Comparison of ENCODE assay signal across 10 cellular contexts in the genomic region with DNA sequence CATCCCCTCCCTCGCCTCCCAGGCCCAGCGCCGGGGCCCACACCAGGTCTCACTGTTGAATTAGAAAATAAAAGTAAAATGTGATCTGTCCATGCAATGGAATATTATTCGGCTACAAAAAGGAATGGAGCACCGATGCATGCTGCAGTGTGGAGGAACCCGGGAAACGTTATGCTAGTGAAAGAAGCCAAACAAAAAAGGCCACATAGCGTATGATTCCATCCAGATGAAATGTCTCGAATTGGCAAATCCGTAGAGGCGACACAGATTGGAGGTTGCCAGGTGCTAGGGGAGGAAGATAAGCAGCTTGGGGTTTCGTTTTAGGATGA. TPM values are rescaled to one million over a fixed set of nuclear protein-coding genes. Genes with fewer than 3 reads are reported as not detected.
DNase-seq lines count a peak whose midpoint lies in the region; ATAC-seq and TF ChIP-seq lines count a peak whose summit lies in the region.
"Had no signal": no experiment of that assay in that cellular context is flagged by ENCODE, and none has a peak within 500 bp of the region (broad histone marks: within the 10 kb centered on the region; RNA-seq: fewer than 3 reads in every experiment).

No MANE protein-coding gene starts in this region.

- H3K27me3 ChIP-seq in SJSA1 (replicated peaks) = no peaks in the 10 kb centered on the region
- no peaks in the 10 kb centered on the region for H3K27me3 ChIP-seq in fibroblast of lung (ENCODE audit: control insufficient read depth, insufficient read depth, low read length)
- no peaks in the 10 kb centered on the region for H3K27me3 ChIP-seq in sigmoid colon

- TF ChIP-seq CTCF in fibroblast of lung (conservative IDR thresholded peaks at IDR 0.05 in 1 of 2, IDR thresholded peaks at IDR 0.05 in 1 of 2; ENCODE audit: low read depth in 1 of 2, low read length in 2 of 2) (no peak), sigmoid colon (IDR thresholded peaks at IDR 0.05) (no peak)

- peak overlapping the region; percentile 88 for H3K4me2 ChIP-seq in fibroblast of lung (ENCODE audit: extremely low read depth, insufficient read depth, low read length)

- TF ChIP-seq EP300 in sigmoid colon (IDR thresholded peaks at IDR 0.05) = no peak

- no peaks in the 10 kb centered on the region for H3K9me3 ChIP-seq in ES-I3 (ENCODE audit: control insufficient read depth, insufficient read depth, low read length)
- H3K9me3 ChIP-seq in SJSA1 (replicated peaks) = no peaks in the 10 kb centered on the region
- no peaks in the 10 kb centered on the region for H3K9me3 ChIP-seq in fibroblast of lung (ENCODE audit: control insufficient read depth, insufficient read depth, low read depth, low read length)
- no peaks in the 10 kb centered on the region for H3K9me3 ChIP-seq in sigmoid colon

- H3K4me1 ChIP-seq in ES-I3 (ENCODE audit: insufficient read depth, low read length) (peaks cover 8% of the 10 kb centered on the region; the same call in 1 of the 2 replicates), SJSA1 (replicated peaks) (peaks cover 40% of the 10 kb centered on the region), fibroblast of lung (ENCODE audit: control insufficient read depth, extremely low read depth, insufficient read depth, low read length) (peaks cover 18% of the 10 kb centered on the region), sigmoid colon (peaks cover 0 to 42% (median 35%) of the 10 kb centered on the region in 4 donors)

- no peak overlapping the region for H2AFZ ChIP-seq in fibroblast of lung (ENCODE audit: low read length)

- no peaks in the 10 kb centered on the region for H4K20me1 ChIP-seq in fibroblast of lung (ENCODE audit: control insufficient read depth, extremely low read depth, insufficient read depth, low read length)

- peak overlapping the region; percentile 75 for H3K27ac ChIP-seq in SJSA1
- H3K27ac ChIP-seq in fibroblast of lung (ENCODE audit: insufficient read depth, low read length) = peak overlapping the region; percentile 77
- peak overlapping the region; percentile 78 to 88 (median 84) for H3K27ac ChIP-seq in sigmoid colon

- no peak for ATAC-seq in HG02885 (IDR thresholded peaks at IDR 0.05; ENCODE audit: poor library complexity, unreplicated experiment)

- DNase-seq in SJSA1 (ENCODE audit: low read depth in 1 of 2, low spot score in 2 of 2) = no peak
- DNase-seq in fibroblast of lung (ENCODE audit: low read depth in 2 of 2) = no peak
- DNase-seq in sigmoid colon = no peak
- no peak for DNase-seq in NCI-H1048 (lab: John Stamatoyannopoulos, UW)
- no peak for DNase-seq in HK-2 (ENCODE audit: unreplicated experiment)
- no peak for DNase-seq in T1000 (lab: John Stamatoyannopoulos, UW)
- DNase-seq: activated naive CD4-positive, alpha-beta T cell treated with anti-CD3 and anti-CD28 coated beads, Interleukin-2, amount 50 U/mL, for 16 hours; NK-92 treated with Interleukin-12 subunit alpha and Interleukin-12 subunit beta, amount 100 ng/mL, for 24 hours had no signal

- H3K4me3 ChIP-seq in SJSA1 (peak overlapping the region; percentile 73; the same call in 1 of the 2 replicates), fibroblast of lung (replicated peaks in 1 of 4; ENCODE audit: control extremely low read depth in 1 of 4, insufficient read depth in 1 of 4, low read depth in 3 of 4, low read length in 4 of 4) (peak overlapping the region; percentile 34 to 62 (median 44)), sigmoid colon (peak overlapping the region in 3 of 4 donors; percentile 61 to 75 (median 65))

- H3K36me3 ChIP-seq in ES-I3 (ENCODE audit: insufficient read depth, low read length) (no peaks in the 10 kb centered on the region), SJSA1 (peaks cover 24% of the 10 kb centered on the region), fibroblast of lung (ENCODE audit: control insufficient read depth, insufficient read depth, low read length) (peaks cover 6% of the 10 kb centered on the region), sigmoid colon (no peaks in the 10 kb centered on the region)

- WGBS in sigmoid colon, 2 donors = 87 to 92% methylated on average over 12 of the region's 12 CpGs

- intact Hi-C loops in sigmoid colon (cut with DNase I) = loop anchor here (2.0 to 5.0 kb wide), 4 partner anchors 65 to 425 kb away; no protein-coding TSS in a partner anchor

- peaks cover 30% of the 10 kb centered on the region for H3K79me2 ChIP-seq in fibroblast of lung (ENCODE audit: control insufficient read depth, insufficient read depth, low read length)

- TF ChIP-seq POLR2A in sigmoid colon (IDR thresholded peaks at IDR 0.05) = no peak

- peak overlapping the region; percentile 86; the same call in 1 of the 2 replicates for H3K9ac ChIP-seq in ES-I3 (ENCODE audit: low read depth, low read length)
- H3K9ac ChIP-seq in fibroblast of lung (ENCODE audit: insufficient read depth, low read length) = no peak overlapping the region

RNA-seq across cellular contexts. Expression of gene ADCY9, which starts 1.0 kb away (rescaled TPM):
- total RNA-seq in SJSA1 (2014; rRNA removed; shearing (Covaris generic)) = 17.4 and 29.8 TPM in 2 replicates
- 21.6 and 37.0 TPM in 2 replicates for total RNA-seq in fibroblast of lung
- 21.1 and 22.1 TPM in 2 replicates for polyA plus RNA-seq in fibroblast of lung
- 18.0 and 23.8 TPM in 2 replicates for polyA plus RNA-seq in fibroblast of lung (2012)
- 66.0 and 80.8 TPM in 2 replicates for polyA minus RNA-seq in fibroblast of lung (ENCODE audit: low replicate concordance)
- 10 to 100 TPM; 12.5 to 28.0 (median 13.8) TPM for total RNA-seq in sigmoid colon
- 10 to 100 TPM in 1 of 3 donors, 1 to 10 TPM in 2; 1.8 to 11.9 (median 2.8) TPM for polyA plus RNA-seq in sigmoid colon
